In the genomic region with DNA sequence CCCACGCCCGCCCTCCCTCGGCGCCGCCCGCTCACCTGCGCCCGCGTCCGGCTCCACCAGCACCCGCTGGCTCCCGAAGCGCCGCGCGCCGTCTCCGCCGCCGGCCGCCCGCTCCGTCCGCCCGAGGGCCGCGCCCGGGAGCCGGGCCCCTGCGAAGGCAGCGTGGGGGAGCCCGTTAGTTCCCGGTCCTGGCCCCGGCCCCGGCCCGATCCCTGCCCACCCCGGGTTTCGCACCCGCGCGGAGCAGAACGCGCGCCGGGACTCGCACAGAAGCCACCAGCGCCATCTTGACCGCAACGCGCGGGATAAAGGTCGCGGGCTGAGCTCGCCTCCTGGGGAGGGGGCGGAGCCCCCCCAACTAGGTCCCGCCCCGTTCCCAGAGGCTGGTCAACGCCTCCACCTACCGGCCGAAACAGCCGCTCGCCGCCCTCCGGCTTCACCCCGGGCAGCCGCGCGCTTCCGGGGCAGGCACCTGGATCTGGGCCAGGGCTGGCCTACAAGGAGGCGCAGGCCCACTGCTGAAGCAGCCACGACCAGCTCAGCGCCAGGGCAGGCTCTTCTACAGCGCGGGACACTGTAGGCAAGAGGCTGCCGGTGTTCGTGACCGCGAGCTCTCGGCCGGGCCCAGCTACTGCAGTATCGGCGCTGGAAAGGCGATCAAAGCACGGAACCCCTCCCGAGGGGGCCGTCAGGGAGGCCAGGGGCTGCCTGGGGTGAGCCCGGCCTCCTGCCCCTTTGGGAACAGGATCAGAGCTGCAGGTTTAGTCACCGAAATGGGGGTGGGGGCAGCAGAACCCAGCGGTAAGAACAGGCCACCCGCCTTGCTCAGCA, we compare ENCODE assay signal across 8 cellular contexts. TPM values are rescaled to one million over a fixed set of nuclear protein-coding genes. Genes with fewer than 3 reads are reported as not detected.
DNase-seq lines count a peak whose midpoint lies in the region; ATAC-seq and TF ChIP-seq lines count a peak whose summit lies in the region.

A gene with protein sequence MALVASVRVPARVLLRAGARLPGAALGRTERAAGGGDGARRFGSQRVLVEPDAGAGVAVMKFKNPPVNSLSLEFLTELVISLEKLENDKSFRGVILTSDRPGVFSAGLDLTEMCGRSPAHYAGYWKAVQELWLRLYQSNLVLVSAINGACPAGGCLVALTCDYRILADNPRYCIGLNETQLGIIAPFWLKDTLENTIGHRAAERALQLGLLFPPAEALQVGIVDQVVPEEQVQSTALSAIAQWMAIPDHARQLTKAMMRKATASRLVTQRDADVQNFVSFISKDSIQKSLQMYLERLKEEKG (minus strand): TSS at position 307 of the 831 bp plus-strand sequence. CDS start 21 bp downstream, at position 286.

- H3K4me3 ChIP-seq in GM23338 (peak within 1 kb of the TSS; percentile 87), foreskin fibroblast (ENCODE audit: low read depth in 1 of 2, low read length in 2 of 2) (peak within 1 kb of the TSS; percentile 66 to 68), neural progenitor cell (peak within 1 kb of the TSS; percentile 69)

- peaks cover 47% of the 10 kb centered on the region for H3F3A ChIP-seq in GM23338 (replicated peaks; ENCODE audit: low read depth)
- H3F3A ChIP-seq in neural progenitor cell (ENCODE audit: low read depth), result peaks cover 49% of the 10 kb centered on the region

- H3K4me1 Mint-ChIP-seq in GM23338, result peaks cover 12% of the 10 kb centered on the region
- H3K4me1 Mint-ChIP-seq in neural progenitor cell, result peaks cover 9% of the 10 kb centered on the region

- H3K27ac Mint-ChIP-seq in GM23338 (peak within 1 kb of the TSS; percentile 97), neural progenitor cell (peak within 1 kb of the TSS; percentile 51)

- H3K4me2 ChIP-seq in GM23338 (peak within 1 kb of the TSS; percentile 88), neural progenitor cell (peak within 1 kb of the TSS; percentile 79)

- H3K36me3 Mint-ChIP-seq in GM23338 (ENCODE audit: low read depth) (peaks cover 66% of the 10 kb centered on the region), neural progenitor cell (peaks cover 17% of the 10 kb centered on the region)

- H3K9me3 Mint-ChIP-seq in GM23338, result no peaks in the 10 kb centered on the region
- no peaks in the 10 kb centered on the region for H3K9me3 Mint-ChIP-seq in neural progenitor cell

- H2AFZ ChIP-seq in GM23338 (no peak within 1 kb of the TSS), neural progenitor cell (replicated peaks) (peak within 1 kb of the TSS; percentile 56)

- ATAC-seq in GM23338, result peak; percentile 93

- H3K4me3 Mint-ChIP-seq in GM23338, result peak within 1 kb of the TSS; percentile 97
- peak within 1 kb of the TSS; percentile 92 for H3K4me3 Mint-ChIP-seq in neural progenitor cell

- DNase-seq in ELR (ENCODE audit: low read depth) (peak; percentile 95), GM23338 (ENCODE audit: low spot score) (peak; percentile 95), LoVo (ENCODE audit: low spot score) (peak; percentile 98), SHP77 treated with DMSO at 0.1 percent for 48 hours (lab: John Stamatoyannopoulos, UW) (peak; percentile 85), activated gamma-delta T cell treated with Interleukin-2 at 50 U/mL for 16 hours (peak; percentile 76), foreskin fibroblast (peak; percentile 96 to 99), neural progenitor cell (ENCODE audit: low spot score) (peak; percentile 96), stromal cell of bone marrow (ENCODE audit: low read depth) (peak; percentile 90)

- H4K20me1 ChIP-seq in GM23338 (replicated peaks; ENCODE audit: insufficient read depth), result peaks cover 28% of the 10 kb centered on the region
- peaks cover 37% of the 10 kb centered on the region for H4K20me1 ChIP-seq in neural progenitor cell (ENCODE audit: low read depth)

- TF ChIP-seq CTCF in GM23338 (conservative IDR thresholded peaks at IDR 0.05; ENCODE audit: low read depth in 2 of 2), result peak; percentile 45 to 68
- peak; percentile 50 for TF ChIP-seq CTCF in foreskin fibroblast (IDR thresholded peaks at IDR 0.05; ENCODE audit: low read depth, low read length)
- peak; percentile 67 for TF ChIP-seq CTCF in neural progenitor cell (IDR thresholded peaks at IDR 0.05)

- peaks cover 23% of the 10 kb centered on the region for H3K36me3 ChIP-seq in GM23338 (ENCODE audit: insufficient read depth)
- no peaks in the 10 kb centered on the region for H3K36me3 ChIP-seq in neural progenitor cell

- H3K79me2 ChIP-seq in GM23338 (replicated peaks; ENCODE audit: insufficient read depth) (peaks cover 33% of the 10 kb centered on the region), neural progenitor cell (ENCODE audit: low read depth) (peaks cover 45% of the 10 kb centered on the region)

- H3K9me2 ChIP-seq in GM23338 (ENCODE audit: insufficient read depth), result no peaks in the 10 kb centered on the region

- H3K27ac ChIP-seq in GM23338 (ENCODE audit: low read depth), result peak within 1 kb of the TSS; percentile 97
- peak within 1 kb of the TSS; percentile 83 for H3K27ac ChIP-seq in neural progenitor cell

- H3K27me3 ChIP-seq in GM23338 (ENCODE audit: insufficient read depth) (no peaks in the 10 kb centered on the region), neural progenitor cell (no peaks in the 10 kb centered on the region)

- H3K4me1 ChIP-seq in GM23338 (ENCODE audit: insufficient read depth) (peaks cover 11% of the 10 kb centered on the region; the same call in 1 of the 2 replicates), neural progenitor cell (peaks cover 9% of the 10 kb centered on the region)

- peak within 1 kb of the TSS; percentile 53 for H3K9ac ChIP-seq in neural progenitor cell

- H3K9me3 ChIP-seq in neural progenitor cell (ENCODE audit: low read depth), result no peaks in the 10 kb centered on the region

- H3K27me3 Mint-ChIP-seq in GM23338 (ENCODE audit: insufficient read depth, low read depth, poor library complexity) (peaks cover 12% of the 10 kb centered on the region), neural progenitor cell (ENCODE audit: insufficient read depth, low read depth) (peaks cover 3% of the 10 kb centered on the region)

TF ChIP-seq in GM23338, 12 proteins besides CTCF, POLR2A, EP300 and RAD21 (continues in another document):
- peak; percentile 85 for TF ChIP-seq POLR2AphosphoS5 (IDR thresholded peaks at IDR 0.05; ENCODE audit: low read depth)
- TF ChIP-seq STAT1 (IDR thresholded peaks at IDR 0.05; ENCODE audit: unreplicated experiment), result no peak
- TF ChIP-seq, protein P1, sequence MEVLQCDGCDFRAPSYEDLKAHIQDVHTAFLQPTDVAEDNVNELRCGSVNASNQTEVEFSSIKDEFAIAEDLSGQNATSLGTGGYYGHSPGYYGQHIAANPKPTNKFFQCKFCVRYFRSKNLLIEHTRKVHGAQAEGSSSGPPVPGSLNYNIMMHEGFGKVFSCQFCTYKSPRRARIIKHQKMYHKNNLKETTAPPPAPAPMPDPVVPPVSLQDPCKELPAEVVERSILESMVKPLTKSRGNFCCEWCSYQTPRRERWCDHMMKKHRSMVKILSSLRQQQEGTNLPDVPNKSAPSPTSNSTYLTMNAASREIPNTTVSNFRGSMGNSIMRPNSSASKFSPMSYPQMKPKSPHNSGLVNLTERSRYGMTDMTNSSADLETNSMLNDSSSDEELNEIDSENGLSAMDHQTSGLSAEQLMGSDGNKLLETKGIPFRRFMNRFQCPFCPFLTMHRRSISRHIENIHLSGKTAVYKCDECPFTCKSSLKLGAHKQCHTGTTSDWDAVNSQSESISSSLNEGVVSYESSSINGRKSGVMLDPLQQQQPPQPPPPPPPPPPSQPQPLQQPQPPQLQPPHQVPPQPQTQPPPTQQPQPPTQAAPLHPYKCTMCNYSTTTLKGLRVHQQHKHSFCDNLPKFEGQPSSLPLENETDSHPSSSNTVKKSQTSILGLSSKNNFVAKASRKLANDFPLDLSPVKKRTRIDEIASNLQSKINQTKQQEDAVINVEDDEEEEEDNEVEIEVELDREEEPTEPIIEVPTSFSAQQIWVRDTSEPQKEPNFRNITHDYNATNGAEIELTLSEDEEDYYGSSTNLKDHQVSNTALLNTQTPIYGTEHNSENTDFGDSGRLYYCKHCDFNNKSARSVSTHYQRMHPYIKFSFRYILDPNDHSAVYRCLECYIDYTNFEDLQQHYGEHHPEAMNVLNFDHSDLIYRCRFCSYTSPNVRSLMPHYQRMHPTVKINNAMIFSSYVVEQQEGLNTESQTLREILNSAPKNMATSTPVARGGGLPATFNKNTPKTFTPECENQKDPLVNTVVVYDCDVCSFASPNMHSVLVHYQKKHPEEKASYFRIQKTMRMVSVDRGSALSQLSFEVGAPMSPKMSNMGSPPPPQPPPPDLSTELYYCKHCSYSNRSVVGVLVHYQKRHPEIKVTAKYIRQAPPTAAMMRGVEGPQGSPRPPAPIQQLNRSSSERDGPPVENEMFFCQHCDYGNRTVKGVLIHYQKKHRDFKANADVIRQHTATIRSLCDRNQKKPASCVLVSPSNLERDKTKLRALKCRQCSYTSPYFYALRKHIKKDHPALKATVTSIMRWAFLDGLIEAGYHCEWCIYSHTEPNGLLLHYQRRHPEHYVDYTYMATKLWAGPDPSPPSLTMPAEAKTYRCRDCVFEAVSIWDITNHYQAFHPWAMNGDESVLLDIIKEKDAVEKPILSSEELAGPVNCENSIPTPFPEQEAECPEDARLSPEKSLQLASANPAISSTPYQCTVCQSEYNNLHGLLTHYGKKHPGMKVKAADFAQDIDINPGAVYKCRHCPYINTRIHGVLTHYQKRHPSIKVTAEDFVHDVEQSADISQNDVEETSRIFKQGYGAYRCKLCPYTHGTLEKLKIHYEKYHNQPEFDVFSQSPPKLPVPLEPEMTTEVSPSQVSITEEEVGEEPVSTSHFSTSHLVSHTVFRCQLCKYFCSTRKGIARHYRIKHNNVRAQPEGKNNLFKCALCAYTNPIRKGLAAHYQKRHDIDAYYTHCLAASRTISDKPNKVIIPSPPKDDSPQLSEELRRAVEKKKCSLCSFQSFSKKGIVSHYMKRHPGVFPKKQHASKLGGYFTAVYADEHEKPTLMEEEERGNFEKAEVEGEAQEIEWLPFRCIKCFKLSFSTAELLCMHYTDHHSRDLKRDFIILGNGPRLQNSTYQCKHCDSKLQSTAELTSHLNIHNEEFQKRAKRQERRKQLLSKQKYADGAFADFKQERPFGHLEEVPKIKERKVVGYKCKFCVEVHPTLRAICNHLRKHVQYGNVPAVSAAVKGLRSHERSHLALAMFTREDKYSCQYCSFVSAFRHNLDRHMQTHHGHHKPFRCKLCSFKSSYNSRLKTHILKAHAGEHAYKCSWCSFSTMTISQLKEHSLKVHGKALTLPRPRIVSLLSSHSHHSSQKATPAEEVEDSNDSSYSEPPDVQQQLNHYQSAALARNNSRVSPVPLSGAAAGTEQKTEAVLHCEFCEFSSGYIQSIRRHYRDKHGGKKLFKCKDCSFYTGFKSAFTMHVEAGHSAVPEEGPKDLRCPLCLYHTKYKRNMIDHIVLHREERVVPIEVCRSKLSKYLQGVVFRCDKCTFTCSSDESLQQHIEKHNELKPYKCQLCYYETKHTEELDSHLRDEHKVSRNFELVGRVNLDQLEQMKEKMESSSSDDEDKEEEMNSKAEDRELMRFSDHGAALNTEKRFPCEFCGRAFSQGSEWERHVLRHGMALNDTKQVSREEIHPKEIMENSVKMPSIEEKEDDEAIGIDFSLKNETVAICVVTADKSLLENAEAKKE (CRISPR knock-in tag; IDR thresholded peaks at IDR 0.05), result no peak

RNA-seq across cellular contexts. Expression of the gene that starts here (rescaled TPM):
- 117 and 118 TPM in 2 replicates for total RNA-seq in GM23338 (2014; rRNA removed; shearing (Covaris generic))
- 143 and 152 TPM in 2 replicates for polyA plus RNA-seq in GM23338 (2016; fragmentation: Nextera tagmentation; extraction: Ambion mirVana)
- total RNA-seq in neural progenitor cell (ENCODE audit: low replicate concordance), result 39.7 and 85.6 TPM in 2 replicates

Comparison
In these comparisons a context has a peak if more than half of its experiments do, and no peak if none do; other contexts are left out.
1. Peak in every context shown above with its lines: DNase-seq, ATAC-seq, H3K4me3 ChIP-seq and H3K27ac ChIP-seq.